Comparison of ENCODE assay signal across 28 cellular contexts in genomic region chr6:146113055-146113623, GRCh38.
"Had no signal": no experiment of that assay in that cellular context is flagged by ENCODE, and none has a peak within 500 bp of the region (broad histone marks: within the 10 kb centered on the region; RNA-seq: fewer than 3 reads in every experiment).

No MANE protein-coding gene starts in this region.

- H3K4me3 ChIP-seq: adrenal gland, body of pancreas, coronary artery, esophagus muscularis mucosa, gastroesophageal sphincter had no signal

- H3K9me3 ChIP-seq: adrenal gland, body of pancreas had no signal

- H3K4me1 ChIP-seq: adrenal gland, body of pancreas, esophagus muscularis mucosa, foreskin keratinocyte, gastroesophageal sphincter had no signal

- H3K36me3 ChIP-seq: adrenal gland, esophagus muscularis mucosa, gastroesophageal sphincter had no signal

- H3K27me3 ChIP-seq: adrenal gland, body of pancreas, esophagus muscularis mucosa, foreskin keratinocyte, gastroesophageal sphincter had no signal

- ATAC-seq: activated CD4-positive, alpha-beta T cell treated with anti-CD3 and anti-CD28 coated beads for 36 hours; activated CD8-positive, alpha-beta memory T cell treated with anti-CD3 and anti-CD28 coated beads, Interleukin-2, amount 10 ng/mL, durations not matched to agents 7 days and 5 days; activated CD8-positive, alpha-beta T cell treated with anti-CD3 and anti-CD28 coated beads, Interleukin-2, amount 10 ng/mL, durations not matched to agents 7 days and 5 days; activated naive CD8-positive, alpha-beta T cell treated with anti-CD3 and anti-CD28 coated beads, Interleukin-2, amount 50 U/mL, for 24 hours; body of pancreas; effector memory CD8-positive, alpha-beta T cell; foreskin keratinocyte; gastroesophageal sphincter had no signal

- DNase-seq: activated CD4-positive, alpha-beta memory T cell treated with anti-CD3 and anti-CD28 coated beads for 36 hours; activated CD4-positive, alpha-beta T cell treated with anti-CD3 and anti-CD28 coated beads for 36 hours; activated CD4-positive, alpha-beta T cell treated with anti-CD3 and anti-CD28 coated beads, Interleukin-2, amount 10 ng/mL, durations not matched to agents 24 days and 14 days; activated CD4-positive, CD25-positive, alpha-beta regulatory T cell; activated CD4-positive, CD25-positive, alpha-beta regulatory T cell treated with anti-CD3 and anti-CD28 coated beads, Interleukin-2, amount 50 U/mL, for 72 hours; activated CD8-positive, alpha-beta memory T cell treated with anti-CD3 and anti-CD28 coated beads, Interleukin-2, amount 10 ng/mL, durations not matched to agents 7 days and 5 days; activated CD8-positive, alpha-beta memory T cell treated with anti-CD3 and anti-CD28 coated beads, Interleukin-2, amount 50 U/mL, for 4 hours; activated CD8-positive, alpha-beta T cell treated with anti-CD3 and anti-CD28 coated beads, Interleukin-2, amount 10 ng/mL, durations not matched to agents 7 days and 5 days; activated effector memory CD4-positive, alpha-beta T cell treated with anti-CD3 and anti-CD28 coated beads, Interleukin-2, amount 50 U/mL, for 16 hours; activated naive CD4-positive, alpha-beta T cell treated with anti-CD3 and anti-CD28 coated beads for 36 hours; activated naive CD8-positive, alpha-beta T cell treated with anti-CD3 and anti-CD28 coated beads for 36 hours; activated naive CD8-positive, alpha-beta T cell treated with anti-CD3 and anti-CD28 coated beads, Interleukin-2, amount 50 U/mL, for 24 hours; activated T-cell treated with anti-CD3 and anti-CD28 coated beads, Interleukin-2, amount 50 U/mL, for 1 hour; activated T-cell treated with anti-CD3 and anti-CD28 coated beads, Interleukin-2, amount 50 U/mL, for 48 hours; adrenal gland; amygdala; aorta; body of pancreas; central memory CD4-positive, alpha-beta T cell; effector CD4-positive, alpha-beta T cell; effector memory CD8-positive, alpha-beta T cell; erythroblast; foreskin keratinocyte; head of caudate nucleus; T-helper 2 cell had no signal

- H3K27ac ChIP-seq: adrenal gland, body of pancreas, coronary artery, esophagus muscularis mucosa, foreskin keratinocyte, gastroesophageal sphincter had no signal
